In the genomic region with DNA sequence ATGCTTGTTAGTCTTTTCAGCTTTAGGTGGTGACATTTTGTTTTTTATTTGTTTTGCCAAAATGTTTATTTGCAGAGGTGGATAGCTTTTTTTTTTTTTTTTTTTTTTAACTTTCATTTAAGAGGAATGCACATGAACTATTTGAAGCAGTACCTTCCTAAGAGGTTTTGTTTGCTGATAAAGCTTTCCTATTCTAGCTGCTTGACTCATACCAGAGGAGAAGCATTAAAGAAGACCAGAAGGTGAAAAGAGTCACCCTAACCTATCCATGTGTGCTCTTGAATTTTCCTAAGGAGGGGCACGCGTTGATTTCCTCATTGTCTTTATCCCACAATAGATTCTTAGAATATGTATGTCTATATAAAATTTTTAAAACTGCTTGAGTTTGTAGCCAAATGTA, we compare ENCODE assay signal across 14 cellular contexts. TPM values are rescaled to one million over a fixed set of nuclear protein-coding genes. Genes with fewer than 3 reads are reported as not detected.
DNase-seq lines count a peak whose midpoint lies in the region; ATAC-seq and TF ChIP-seq lines count a peak whose summit lies in the region.
"Had no signal": no experiment of that assay in that cellular context is flagged by ENCODE, and none has a peak within 500 bp of the region (broad histone marks: within the 10 kb centered on the region; RNA-seq: fewer than 3 reads in every experiment).

No MANE protein-coding gene starts in this region.

- H3K4me3 ChIP-seq in BLaER1 treated with 17β-estradiol and CSF1 and Interleukin-3, amounts not matched to agents 10 nM and 100 nM, result no peak overlapping the region
- H3K4me3 ChIP-seq in MM.1S (ENCODE audit: low read length), result no peak overlapping the region
- H3K4me3 ChIP-seq in brain microvascular endothelial cell (ENCODE audit: low read depth, low read length), result no peak overlapping the region
- H3K4me3 ChIP-seq: pancreas had no signal

- intact Hi-C loops in natural killer cell (cut with micrococcal nuclease), result no loop called here

- no peak for ATAC-seq in effector memory CD8-positive, alpha-beta T cell (replicated peaks)
- no peak for ATAC-seq in natural killer cell
- no peak for ATAC-seq in GM21528 (IDR thresholded peaks at IDR 0.05; ENCODE audit: low FRiP score, unreplicated experiment)
- no peak for ATAC-seq in stimulated activated memory B cell treated with anti-CD40 and anti-IgM and Interleukin-4, amounts not matched to agents 10 μg/mL and 1 μg/mL and 100 μg/mL, for 72 hours

- H3K4me1 Mint-ChIP-seq in effector memory CD8-positive, alpha-beta T cell (ENCODE audit: low read depth in 2 of 2), result peaks cover 56 to 77% of the 10 kb centered on the region in 2 donors
- peaks cover 80% of the 10 kb centered on the region in 2 donors for H3K4me1 Mint-ChIP-seq in natural killer cell
- H3K4me1 Mint-ChIP-seq in stimulated activated memory B cell treated with anti-CD40 and anti-IgM and Interleukin-4, amounts not matched to agents 10 μg/mL and 1 μg/mL and 100 μg/mL, for 72 hours, result peaks cover 76% of the 10 kb centered on the region

- H2AFZ ChIP-seq in MM.1S (ENCODE audit: low read length), result no peak overlapping the region

- peaks cover 57 to 97% (median 84%) of the 10 kb centered on the region in 10 experiments for H3K4me1 ChIP-seq in BLaER1 treated with 17β-estradiol and CSF1 and Interleukin-3, amounts not matched to agents 10 nM and 100 nM
- H3K4me1 ChIP-seq in MM.1S (ENCODE audit: low read length), result peaks cover 37% of the 10 kb centered on the region
- H3K4me1 ChIP-seq: BE2C had no signal

- H4K20me1 ChIP-seq in BLaER1 treated with 17β-estradiol and CSF1 and Interleukin-3, amounts not matched to agents 10 nM and 100 nM, result peaks cover 96 to 100% (median 100%) of the 10 kb centered on the region in 11 experiments
- peaks cover 87% of the 10 kb centered on the region for H4K20me1 ChIP-seq in MM.1S (ENCODE audit: insufficient read depth, low read length)

- H3K9ac ChIP-seq in BLaER1 treated with 17β-estradiol and CSF1 and Interleukin-3, amounts not matched to agents 10 nM and 100 nM, result no peak overlapping the region
- H3K9ac ChIP-seq in MM.1S (ENCODE audit: low read length), result no peak overlapping the region

- no peaks in the 10 kb centered on the region for H3K27me3 Mint-ChIP-seq in effector memory CD8-positive, alpha-beta T cell
- no peaks in the 10 kb centered on the region for H3K27me3 Mint-ChIP-seq in natural killer cell (ENCODE audit: low read depth in 2 of 2)
- no peaks in the 10 kb centered on the region for H3K27me3 Mint-ChIP-seq in stimulated activated memory B cell treated with anti-CD40 and anti-IgM and Interleukin-4, amounts not matched to agents 10 μg/mL and 1 μg/mL and 100 μg/mL, for 72 hours

- H3K27ac ChIP-seq in BLaER1 treated with 17β-estradiol and CSF1 and Interleukin-3, amounts not matched to agents 10 nM and 100 nM, result no peak overlapping the region
- H3K27ac ChIP-seq in MM.1S (ENCODE audit: low read length) (no peak overlapping the region), brain microvascular endothelial cell (no peak overlapping the region)

- peaks cover 5% of the 10 kb centered on the region; the same call in 1 of the 2 replicates for H3F3A ChIP-seq in MM.1S (ENCODE audit: insufficient read depth, low read length)

- DNase-seq in MM.1S, result no peak
- no peak for DNase-seq in effector memory CD8-positive, alpha-beta T cell
- no peak for DNase-seq in natural killer cell
- DNase-seq in HUDEP-2 (lab: John Stamatoyannopoulos, UW; ENCODE audit: unreplicated experiment in 76 of 76), result no peak
- no peak for DNase-seq in brain microvascular endothelial cell
- DNase-seq: activated CD8-positive, alpha-beta memory T cell treated with anti-CD3 and anti-CD28 coated beads, Interleukin-2, amount 50 U/mL, for 4 hours; BE2C; NCI-H1930; NCI-H774; pancreas; stimulated activated CD4-positive, alpha-beta T cell treated with anti-CD3 and anti-CD28 coated beads, Interleukin-2, amount 100 ng/mL, for 24 hours had no signal

- in situ Hi-C loops in brain microvascular endothelial cell (cut with HindIII; ENCODE audit: low pct_ligation_motif_present, low sequenced_read_pairs), result no loop called here

- H3K27me3 ChIP-seq in BLaER1 treated with 17β-estradiol and CSF1 and Interleukin-3, amounts not matched to agents 10 nM and 100 nM, result no peaks in the 10 kb centered on the region
- H3K27me3 ChIP-seq in MM.1S (replicated peaks; ENCODE audit: insufficient read depth, low read length), result no peaks in the 10 kb centered on the region
- no peaks in the 10 kb centered on the region for H3K27me3 ChIP-seq in brain microvascular endothelial cell (replicated peaks)
- H3K27me3 ChIP-seq: BE2C, pancreas had no signal

- no peaks in the 10 kb centered on the region for H3K9me3 Mint-ChIP-seq in effector memory CD8-positive, alpha-beta T cell
- no peaks in the 10 kb centered on the region for H3K9me3 Mint-ChIP-seq in natural killer cell
- no peaks in the 10 kb centered on the region for H3K9me3 Mint-ChIP-seq in stimulated activated memory B cell treated with anti-CD40 and anti-IgM and Interleukin-4, amounts not matched to agents 10 μg/mL and 1 μg/mL and 100 μg/mL, for 72 hours

- peak overlapping the region in 8 of 11 experiments; percentile 0 to 45 (median 15); a peak in 10 of 22 replicates for H3K4me2 ChIP-seq in BLaER1 treated with 17β-estradiol and CSF1 and Interleukin-3, amounts not matched to agents 10 nM and 100 nM
- peak overlapping the region; percentile 25 for H3K4me2 ChIP-seq in MM.1S (ENCODE audit: low read depth, low read length)

- H3K36me3 ChIP-seq in BLaER1 treated with 17β-estradiol and CSF1 and Interleukin-3, amounts not matched to agents 10 nM and 100 nM, result peaks cover 16 to 80% (median 40%) of the 10 kb centered on the region in 11 experiments; a peak in 21 of 22 replicates
- H3K36me3 ChIP-seq in MM.1S (replicated peaks; ENCODE audit: insufficient read depth, low read length) (no peaks in the 10 kb centered on the region; the same call in 1 of the 2 replicates), brain microvascular endothelial cell (replicated peaks) (no peaks in the 10 kb centered on the region)
- H3K36me3 ChIP-seq: BE2C, pancreas had no signal

- no peaks in the 10 kb centered on the region for H3K9me2 ChIP-seq in MM.1S (replicated peaks; ENCODE audit: insufficient read depth, low read length)

- H3K36me3 Mint-ChIP-seq in effector memory CD8-positive, alpha-beta T cell (ENCODE audit: insufficient read depth), result peaks cover 51% of the 10 kb centered on the region
- no peaks in the 10 kb centered on the region for H3K36me3 Mint-ChIP-seq in natural killer cell
- peaks cover 32% of the 10 kb centered on the region for H3K36me3 Mint-ChIP-seq in stimulated activated memory B cell treated with anti-CD40 and anti-IgM and Interleukin-4, amounts not matched to agents 10 μg/mL and 1 μg/mL and 100 μg/mL, for 72 hours

- TF ChIP-seq CTCF in MM.1S (IDR thresholded peaks at IDR 0.05; ENCODE audit: low read length), result no peak
- TF ChIP-seq CTCF in natural killer cell (IDR thresholded peaks at IDR 0.05), result no peak
- TF ChIP-seq CTCF in brain microvascular endothelial cell (IDR thresholded peaks at IDR 0.05; ENCODE audit: low read depth, low read length, missing control alignments), result no peak

- peak overlapping the region; percentile 51 to 63 for H3K4me3 Mint-ChIP-seq in effector memory CD8-positive, alpha-beta T cell
- peak overlapping the region; percentile 40 for H3K4me3 Mint-ChIP-seq in natural killer cell
- no peak overlapping the region for H3K4me3 Mint-ChIP-seq in stimulated activated memory B cell treated with anti-CD40 and anti-IgM and Interleukin-4, amounts not matched to agents 10 μg/mL and 1 μg/mL and 100 μg/mL, for 72 hours

- H3K27ac Mint-ChIP-seq in effector memory CD8-positive, alpha-beta T cell, result peak overlapping the region; percentile 14 to 53
- H3K27ac Mint-ChIP-seq in natural killer cell, result peak overlapping the region; percentile 58 to 64
- H3K27ac Mint-ChIP-seq in stimulated activated memory B cell treated with anti-CD40 and anti-IgM and Interleukin-4, amounts not matched to agents 10 μg/mL and 1 μg/mL and 100 μg/mL, for 72 hours, result no peak overlapping the region

- H3K79me2 ChIP-seq in MM.1S (ENCODE audit: low read length), result peaks cover 100% of the 10 kb centered on the region

- H3K9me3 ChIP-seq in BLaER1 treated with 17β-estradiol and CSF1 and Interleukin-3, amounts not matched to agents 10 nM and 100 nM (replicated peaks in 1 of 11), result no peaks in the 10 kb centered on the region
- no peaks in the 10 kb centered on the region for H3K9me3 ChIP-seq in MM.1S (replicated peaks; ENCODE audit: insufficient read depth, low read length)
- H3K9me3 ChIP-seq: BE2C, pancreas had no signal

RNA-seq across cellular contexts. Expression of a gene that starts 57.7 kb away (rescaled TPM):
- total RNA-seq in natural killer cell, result 100 to 1,000 TPM; 168 to 193 (median 184) TPM
